1 cellular context compared by ENCODE assay signal in the genomic region with DNA sequence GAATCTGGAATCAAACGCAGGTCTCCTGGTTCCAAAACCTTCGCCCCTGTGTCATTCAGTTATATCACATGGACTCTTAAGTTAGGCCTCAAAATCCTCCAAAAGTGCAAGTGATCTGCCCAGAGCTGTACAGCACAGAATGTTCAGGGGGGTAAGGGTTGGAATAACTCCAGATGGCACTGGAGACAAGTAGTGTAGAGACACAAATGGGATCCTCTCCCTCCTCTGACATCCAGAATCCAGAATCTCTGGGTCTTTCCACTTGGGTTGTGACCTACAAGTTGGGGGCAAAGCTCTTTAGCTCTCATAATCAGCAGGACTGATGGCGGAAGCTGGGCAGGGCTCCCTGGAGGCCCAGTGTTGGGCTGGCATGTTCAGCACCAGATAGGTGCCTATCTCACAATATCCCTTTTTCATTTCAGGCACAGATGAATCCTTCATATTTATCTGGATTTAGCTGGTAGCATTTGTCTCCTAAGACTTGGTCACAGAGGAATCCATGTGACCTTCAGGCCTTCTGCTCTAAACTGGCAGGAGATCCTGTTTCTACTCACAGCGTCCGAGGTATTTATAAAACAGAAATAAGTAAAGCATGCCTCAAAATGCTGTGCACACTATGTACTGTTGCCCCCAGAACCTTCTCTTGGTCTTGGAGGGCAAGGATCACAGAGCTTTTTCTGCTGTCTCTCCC.
TF ChIP-seq lines count a peak whose summit lies in the region.

No MANE protein-coding gene starts in this region.

TF ChIP-seq in endothelial cell of umbilical vein, 7 proteins besides CTCF, POLR2A, EP300 and RAD21:
- TF ChIP-seq POLR2AphosphoS5 (IDR thresholded peaks at IDR 0.05; ENCODE audit: insufficient read depth, low read depth, low read length) = no peak
